ENCODE assay signal across 2 cellular contexts in the genomic region with DNA sequence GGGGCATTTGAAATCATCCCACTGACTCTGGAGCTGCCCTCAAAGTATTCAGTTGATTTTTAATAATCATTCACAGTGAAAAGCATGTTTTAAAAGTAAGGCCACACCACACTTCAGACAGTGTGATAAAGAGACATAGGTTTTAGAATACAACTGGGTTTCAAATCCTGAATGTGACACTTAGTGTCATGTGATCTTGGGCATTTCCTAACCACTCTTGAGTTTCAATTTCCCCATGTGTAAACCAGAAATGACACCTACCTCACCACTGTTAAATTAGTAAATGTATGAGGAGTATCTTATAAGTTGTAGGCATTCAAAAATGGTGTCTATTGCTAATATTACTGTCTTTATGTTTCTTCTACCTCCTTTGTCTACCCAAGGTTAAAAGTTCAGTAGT.
A peak's percentile ranks its signal among the peaks of the same experiment; 100 is the strongest.
TF ChIP-seq lines count a peak whose summit lies in the region.

No MANE protein-coding gene starts in this region.

TF ChIP-seq in IMR-90, 13 proteins besides CTCF, POLR2A, EP300 and RAD21:
- TF ChIP-seq, protein P1, sequence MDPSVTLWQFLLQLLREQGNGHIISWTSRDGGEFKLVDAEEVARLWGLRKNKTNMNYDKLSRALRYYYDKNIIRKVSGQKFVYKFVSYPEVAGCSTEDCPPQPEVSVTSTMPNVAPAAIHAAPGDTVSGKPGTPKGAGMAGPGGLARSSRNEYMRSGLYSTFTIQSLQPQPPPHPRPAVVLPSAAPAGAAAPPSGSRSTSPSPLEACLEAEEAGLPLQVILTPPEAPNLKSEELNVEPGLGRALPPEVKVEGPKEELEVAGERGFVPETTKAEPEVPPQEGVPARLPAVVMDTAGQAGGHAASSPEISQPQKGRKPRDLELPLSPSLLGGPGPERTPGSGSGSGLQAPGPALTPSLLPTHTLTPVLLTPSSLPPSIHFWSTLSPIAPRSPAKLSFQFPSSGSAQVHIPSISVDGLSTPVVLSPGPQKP (IDR thresholded peaks at IDR 0.05; ENCODE audit: borderline replicate concordance, low read depth, low read length) = no peak
- no peak for TF ChIP-seq FOS (IDR thresholded peaks at IDR 0.05; ENCODE audit: low read depth, low read length)

TF ChIP-seq in GM12878, 131 proteins besides CTCF, POLR2A, EP300 and RAD21:
- TF ChIP-seq MTA2 (IDR thresholded peaks at IDR 0.05; ENCODE audit: low read depth) (peak; percentile 64), ZBED1 (IDR thresholded peaks at IDR 0.05; ENCODE audit: borderline replicate concordance) (no peak), RUNX3 (IDR thresholded peaks at IDR 0.05; ENCODE audit: low read length) (peak; percentile 75), FOXM1 (IDR thresholded peaks at IDR 0.05; ENCODE audit: low read depth, low read length) (0 out of 2 replicates have a peak, but pooled peaks have one; percentile 24), CREB1 (IDR thresholded peaks at IDR 0.05; ENCODE audit: low read depth) (0 out of 2 replicates have a peak, but pooled peaks have one; percentile 12), CREM (IDR thresholded peaks at IDR 0.05; ENCODE audit: low read depth) (no peak), NFIC (IDR thresholded peaks at IDR 0.05; ENCODE audit: low read depth, low read length) (peak; percentile 33; the same call in 1 of the 2 replicates), POLR2AphosphoS5 (IDR thresholded peaks at IDR 0.05; ENCODE audit: low read length) (0 out of 2 replicates have a peak, but pooled peaks have one; percentile 33), ATF7 (IDR thresholded peaks at IDR 0.05; ENCODE audit: low read depth) (peak; percentile 87), TBL1XR1 (IDR thresholded peaks at IDR 0.05; ENCODE audit: low read depth, low read length) (no peak), SMAD1 (IDR thresholded peaks at IDR 0.05; ENCODE audit: low read depth, partially characterized antibody) (no peak), ZNF217 (IDR thresholded peaks at IDR 0.05) (0 out of 2 replicates have a peak, but pooled peaks have one; percentile 46), YY1 (IDR thresholded peaks at IDR 0.05; ENCODE audit: low read depth, low read length) (no peak), CEBPB (IDR thresholded peaks at IDR 0.05; ENCODE audit: borderline replicate concordance in 1 of 2, low read depth in 2 of 2, low read length in 2 of 2) (no peak), ETV6 (conservative IDR thresholded peaks at IDR 0.05 in 1 of 2, IDR thresholded peaks at IDR 0.05 in 1 of 2; ENCODE audit: borderline replicate concordance in 1 of 2, low read depth in 1 of 2) (peak in 1 of 2 experiments; percentile 96; a peak in 2 of 4 replicates), BHLHE40 (IDR thresholded peaks at IDR 0.05; ENCODE audit: borderline replicate concordance in 1 of 2, low read depth in 2 of 2, low read length in 1 of 2) (peak; percentile 78 to 80), RAD51 (IDR thresholded peaks at IDR 0.05) (peak; percentile 92), TCF7 (IDR thresholded peaks at IDR 0.05; ENCODE audit: borderline replicate concordance) (no peak), SIX5 (IDR thresholded peaks at IDR 0.05; ENCODE audit: low read depth, low read length, severe bottlenecking) (no peak), ZNF384 (IDR thresholded peaks at IDR 0.05; ENCODE audit: borderline replicate concordance, low read depth, low read length) (no peak), RELB (IDR thresholded peaks at IDR 0.05; ENCODE audit: low read depth) (no peak; the same call in 1 of the 2 replicates), CHD4 (IDR thresholded peaks at IDR 0.05) (no peak), IKZF1 (conservative IDR thresholded peaks at IDR 0.05) (peak; percentile 81), EGR1 (IDR thresholded peaks at IDR 0.05; ENCODE audit: borderline replicate concordance in 1 of 2, low read depth in 2 of 2, low read length in 2 of 2) (no peak), BMI1 (IDR thresholded peaks at IDR 0.05; ENCODE audit: borderline replicate concordance) (0 out of 2 replicates have a peak, but pooled peaks have one; percentile 17), KDM1A (IDR thresholded peaks at IDR 0.05; ENCODE audit: borderline replicate concordance) (no peak), CBX5 (IDR thresholded peaks at IDR 0.05; ENCODE audit: low read depth) (no peak), DPF2 (IDR thresholded peaks at IDR 0.05) (0 out of 2 replicates have a peak, but pooled peaks have one; percentile 27), ZSCAN29 (IDR thresholded peaks at IDR 0.05) (no peak), MEF2B (IDR thresholded peaks at IDR 0.05; ENCODE audit: partially characterized antibody, poor library complexity, severe bottlenecking) (peak; percentile 37), CHD2 (IDR thresholded peaks at IDR 0.05; ENCODE audit: borderline replicate concordance, low read depth, low read length) (no peak), IKZF2 (IDR thresholded peaks at IDR 0.05) (peak; percentile 47 to 61; a peak in 2 of 4 replicates)
- TF ChIP-seq, protein P2, sequence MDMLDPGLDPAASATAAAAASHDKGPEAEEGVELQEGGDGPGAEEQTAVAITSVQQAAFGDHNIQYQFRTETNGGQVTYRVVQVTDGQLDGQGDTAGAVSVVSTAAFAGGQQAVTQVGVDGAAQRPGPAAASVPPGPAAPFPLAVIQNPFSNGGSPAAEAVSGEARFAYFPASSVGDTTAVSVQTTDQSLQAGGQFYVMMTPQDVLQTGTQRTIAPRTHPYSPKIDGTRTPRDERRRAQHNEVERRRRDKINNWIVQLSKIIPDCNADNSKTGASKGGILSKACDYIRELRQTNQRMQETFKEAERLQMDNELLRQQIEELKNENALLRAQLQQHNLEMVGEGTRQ (IDR thresholded peaks at IDR 0.05; ENCODE audit: borderline replicate concordance, low read depth, low read length) = peak; percentile 41; the same call in 1 of the 2 replicates
- TF ChIP-seq, protein P3, sequence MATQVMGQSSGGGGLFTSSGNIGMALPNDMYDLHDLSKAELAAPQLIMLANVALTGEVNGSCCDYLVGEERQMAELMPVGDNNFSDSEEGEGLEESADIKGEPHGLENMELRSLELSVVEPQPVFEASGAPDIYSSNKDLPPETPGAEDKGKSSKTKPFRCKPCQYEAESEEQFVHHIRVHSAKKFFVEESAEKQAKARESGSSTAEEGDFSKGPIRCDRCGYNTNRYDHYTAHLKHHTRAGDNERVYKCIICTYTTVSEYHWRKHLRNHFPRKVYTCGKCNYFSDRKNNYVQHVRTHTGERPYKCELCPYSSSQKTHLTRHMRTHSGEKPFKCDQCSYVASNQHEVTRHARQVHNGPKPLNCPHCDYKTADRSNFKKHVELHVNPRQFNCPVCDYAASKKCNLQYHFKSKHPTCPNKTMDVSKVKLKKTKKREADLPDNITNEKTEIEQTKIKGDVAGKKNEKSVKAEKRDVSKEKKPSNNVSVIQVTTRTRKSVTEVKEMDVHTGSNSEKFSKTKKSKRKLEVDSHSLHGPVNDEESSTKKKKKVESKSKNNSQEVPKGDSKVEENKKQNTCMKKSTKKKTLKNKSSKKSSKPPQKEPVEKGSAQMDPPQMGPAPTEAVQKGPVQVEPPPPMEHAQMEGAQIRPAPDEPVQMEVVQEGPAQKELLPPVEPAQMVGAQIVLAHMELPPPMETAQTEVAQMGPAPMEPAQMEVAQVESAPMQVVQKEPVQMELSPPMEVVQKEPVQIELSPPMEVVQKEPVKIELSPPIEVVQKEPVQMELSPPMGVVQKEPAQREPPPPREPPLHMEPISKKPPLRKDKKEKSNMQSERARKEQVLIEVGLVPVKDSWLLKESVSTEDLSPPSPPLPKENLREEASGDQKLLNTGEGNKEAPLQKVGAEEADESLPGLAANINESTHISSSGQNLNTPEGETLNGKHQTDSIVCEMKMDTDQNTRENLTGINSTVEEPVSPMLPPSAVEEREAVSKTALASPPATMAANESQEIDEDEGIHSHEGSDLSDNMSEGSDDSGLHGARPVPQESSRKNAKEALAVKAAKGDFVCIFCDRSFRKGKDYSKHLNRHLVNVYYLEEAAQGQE (IDR thresholded peaks at IDR 0.05; ENCODE audit: low read depth, low read length) = no peak
- TF ChIP-seq, protein P4, sequence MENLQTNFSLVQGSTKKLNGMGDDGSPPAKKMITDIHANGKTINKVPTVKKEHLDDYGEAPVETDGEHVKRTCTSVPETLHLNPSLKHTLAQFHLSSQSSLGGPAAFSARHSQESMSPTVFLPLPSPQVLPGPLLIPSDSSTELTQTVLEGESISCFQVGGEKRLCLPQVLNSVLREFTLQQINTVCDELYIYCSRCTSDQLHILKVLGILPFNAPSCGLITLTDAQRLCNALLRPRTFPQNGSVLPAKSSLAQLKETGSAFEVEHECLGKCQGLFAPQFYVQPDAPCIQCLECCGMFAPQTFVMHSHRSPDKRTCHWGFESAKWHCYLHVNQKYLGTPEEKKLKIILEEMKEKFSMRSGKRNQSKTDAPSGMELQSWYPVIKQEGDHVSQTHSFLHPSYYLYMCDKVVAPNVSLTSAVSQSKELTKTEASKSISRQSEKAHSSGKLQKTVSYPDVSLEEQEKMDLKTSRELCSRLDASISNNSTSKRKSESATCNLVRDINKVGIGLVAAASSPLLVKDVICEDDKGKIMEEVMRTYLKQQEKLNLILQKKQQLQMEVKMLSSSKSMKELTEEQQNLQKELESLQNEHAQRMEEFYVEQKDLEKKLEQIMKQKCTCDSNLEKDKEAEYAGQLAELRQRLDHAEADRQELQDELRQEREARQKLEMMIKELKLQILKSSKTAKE (IDR thresholded peaks at IDR 0.05; ENCODE audit: low read depth, poor library complexity, severe bottlenecking) = peak; percentile 52
